7 cellular contexts compared by ENCODE assay signal in the genomic region with DNA sequence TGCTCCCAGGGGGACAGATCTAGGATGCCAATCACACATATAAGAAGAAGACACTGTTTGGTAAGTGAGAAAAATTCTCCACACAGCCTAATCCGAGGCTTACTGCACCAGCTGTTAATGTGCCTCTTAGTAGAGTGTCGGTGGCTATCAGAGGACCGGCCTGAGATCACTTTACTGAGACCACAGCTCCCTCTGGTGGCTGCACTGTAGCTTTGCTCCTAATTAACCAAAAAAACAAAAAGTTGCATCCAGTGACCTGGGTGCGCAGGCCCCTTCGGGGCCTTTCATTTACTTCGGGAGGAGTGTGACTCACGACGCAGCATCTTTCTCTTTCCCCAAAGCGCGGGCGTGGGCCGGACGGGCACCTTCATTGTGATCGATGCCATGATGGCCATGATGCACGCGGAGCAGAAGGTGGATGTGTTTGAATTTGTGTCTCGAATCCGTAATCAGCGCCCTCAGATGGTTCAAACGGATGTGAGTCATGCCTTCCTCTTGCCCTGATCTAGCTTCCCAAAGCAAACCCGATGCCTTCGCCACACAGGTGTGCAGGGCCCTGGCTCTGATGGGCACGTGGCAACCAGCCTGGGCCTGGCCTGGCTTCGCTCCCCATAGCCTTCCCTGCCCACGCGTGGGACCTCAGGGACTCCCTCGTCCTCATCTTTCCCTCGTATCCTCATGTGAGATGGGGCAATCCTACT. TPM values are rescaled to one million over a fixed set of nuclear protein-coding genes. Genes with fewer than 3 reads are reported as not detected.
DNase-seq lines count a peak whose midpoint lies in the region; ATAC-seq, FAIRE-seq and TF ChIP-seq lines count a peak whose summit lies in the region.

No MANE protein-coding gene starts in this region.

- no peaks in the 10 kb centered on the region for H3K79me2 ChIP-seq in mammary epithelial cell (ENCODE audit: insufficient read depth, low read length)

- H4K20me1 ChIP-seq in mammary epithelial cell (ENCODE audit: insufficient read depth, low read length) = no peaks in the 10 kb centered on the region

- H3K4me3 ChIP-seq in WI38 (ENCODE audit: low read depth, low read length) (no peak overlapping the region), mammary epithelial cell (replicated peaks in 1 of 3; ENCODE audit: insufficient read depth in 1 of 3, low read depth in 2 of 3, low read length in 3 of 3) (no peak overlapping the region), kidney (ENCODE audit: low read length in 2 of 2) (no peak overlapping the region)

- CTCF ChIA-PET in mammary epithelial cell (lab: Charles Lee; ENCODE audit: low non-redundant PET) = interaction anchor here (0.5 to 1.1 kb wide), 5 partner anchors 21 to 197 kb away, joined by 3 to 15 read pairs (median 6); no protein-coding TSS in a partner anchor

- H3K4me1 ChIP-seq in mammary epithelial cell (ENCODE audit: insufficient read depth, low read length) = peaks cover 33% of the 10 kb centered on the region
- peaks cover 0 to 2% of the 10 kb centered on the region in 2 donors for H3K4me1 ChIP-seq in kidney (ENCODE audit: control insufficient read depth in 1 of 2, insufficient read depth in 1 of 2, low read depth in 1 of 2, low read length in 2 of 2)

- FAIRE-seq in GM12891 (lab: Jason Lieb, UNC) = peak; percentile 88
- FAIRE-seq in kidney (lab: Jason Lieb, UNC) = no peak

- H3K9me3 ChIP-seq in mammary epithelial cell (replicated peaks; ENCODE audit: insufficient read depth, low read length) (no peaks in the 10 kb centered on the region), kidney (ENCODE audit: control insufficient read depth in 1 of 2, low read length in 2 of 2) (no peaks in the 10 kb centered on the region)

- H3K27ac ChIP-seq in mammary epithelial cell (ENCODE audit: insufficient read depth, low read depth, low read length) (no peak overlapping the region), kidney (ENCODE audit: low read depth in 2 of 2, low read length in 2 of 2) (no peak overlapping the region)

- intact Hi-C loops in mammary epithelial cell (cut with micrococcal nuclease) (loop anchor here (1.0 to 2.0 kb wide), 5 partner anchors 22 to 162 kb away; a partner anchor contains a TSS), kidney (cut with DNase I) (no loop called here)

- H3K27me3 ChIP-seq in mammary epithelial cell (ENCODE audit: insufficient read depth, low read length) = no peaks in the 10 kb centered on the region

- TF ChIP-seq CTCF in WI38 (IDR thresholded peaks at IDR 0.05; ENCODE audit: low read depth, low read length) (peak; percentile 73), mammary epithelial cell (conservative IDR thresholded peaks at IDR 0.05 in 1 of 2, IDR thresholded peaks at IDR 0.05 in 1 of 2; ENCODE audit: extremely low read depth in 1 of 2, insufficient read depth in 1 of 2, low read depth in 1 of 2, low read length in 2 of 2) (peak; percentile 74 to 84), kidney (IDR thresholded peaks at IDR 0.05; ENCODE audit: borderline replicate concordance, extremely low read depth, insufficient read depth) (peak; percentile 91)

- in situ Hi-C loops in mammary epithelial cell (cut with MboI; ENCODE audit: low sequenced_read_pairs in 2 of 2) = no loop called here

- peaks cover 60% of the 10 kb centered on the region for H3K36me3 ChIP-seq in mammary epithelial cell (ENCODE audit: insufficient read depth, low read length)
- H3K36me3 ChIP-seq in kidney (ENCODE audit: control insufficient read depth in 1 of 2, insufficient read depth in 2 of 2, low read length in 2 of 2) = peaks cover 9 to 18% of the 10 kb centered on the region in 2 donors

- DNase-seq in GM12891 (ENCODE audit: insufficient read length, low spot score) = peak; percentile 63
- peak; percentile 60 for DNase-seq in NCI-H2171 (lab: John Stamatoyannopoulos, UW)
- peak; percentile 85 for DNase-seq in mammary epithelial cell
- DNase-seq in kidney = peak; percentile 87
- peak; percentile 76 for DNase-seq in stimulated activated CD4-positive, alpha-beta T cell treated with anti-CD3 and anti-CD28 coated beads, Interleukin-1b, Interleukin-23, amount 100 ng/mL, for 48 hours

- dilution Hi-C loops in mammary epithelial cell (cut with HindIII; ENCODE audit: low sequenced_read_pairs) = no loop called here

- peak overlapping the region; percentile 21 for H3K4me2 ChIP-seq in mammary epithelial cell (ENCODE audit: insufficient read depth, low read depth, low read length)

- 7% methylated on average over 18 of the region's 28 CpGs for WGBS in mammary epithelial cell (ENCODE audit: low coverage, missing lambda C conversion rate)

- H3K9ac ChIP-seq in mammary epithelial cell (ENCODE audit: insufficient read depth, low read length) (no peak overlapping the region), kidney (ENCODE audit: low read length in 2 of 2) (no peak overlapping the region)

- H2AFZ ChIP-seq in mammary epithelial cell (ENCODE audit: low read depth, low read length) = no peak overlapping the region

- BruUV-seq in mammary epithelial cell (replicated peaks; lab: Mats Ljungman, UMichigan) = no TSS peak

- ATAC-seq in HG02885 (IDR thresholded peaks at IDR 0.05; ENCODE audit: poor library complexity, unreplicated experiment) = peak; percentile 56

- no peak for TF ChIP-seq POLR2A in GM12891 (IDR thresholded peaks at IDR 0.05; ENCODE audit: low read depth, low read length)

TF ChIP-seq in GM12891, 5 proteins besides CTCF, POLR2A, EP300 and RAD21:
- TF ChIP-seq PAX5 (IDR thresholded peaks at IDR 0.05; ENCODE audit: insufficient read depth, low read length, severe bottlenecking) (no peak), TAF1 (IDR thresholded peaks at IDR 0.05; ENCODE audit: low read depth, low read length) (no peak), POU2F2 (IDR thresholded peaks at IDR 0.05; ENCODE audit: low read depth, low read length) (no peak), POLR2AphosphoS5 (IDR thresholded peaks at IDR 0.05; ENCODE audit: low read depth, low read length) (no peak), SPI1 (IDR thresholded peaks at IDR 0.05; ENCODE audit: low read depth, low read length) (no peak)

RNA-seq across cellular contexts. Expression of a gene that starts 56.7 kb away (rescaled TPM):
- polyA plus RNA-seq in GM12891 (2012; ENCODE audit: low read depth, missing spikeins) = 40.2 TPM
- total RNA-seq in mammary epithelial cell (10 to 100 TPM in 1 of 2 donors, 1 to 10 TPM in 1; 1.3 to 88.5 TPM), kidney (2.4 TPM)
- polyA plus RNA-seq in mammary epithelial cell (20.8 TPM), kidney (ENCODE audit: insufficient read depth, low read depth, low replicate concordance) (0.04 TPM)
- polyA minus RNA-seq in mammary epithelial cell = 70.7 TPM
